21 cellular contexts compared by ENCODE assay signal in genomic region chr11:100942016-100942415, GRCh38.
A peak's percentile ranks its signal among the peaks of the same experiment; 100 is the strongest.
DNase-seq lines count a peak whose midpoint lies in the region; ATAC-seq and TF ChIP-seq lines count a peak whose summit lies in the region.
"Had no signal": no experiment of that assay in that cellular context is flagged by ENCODE, and none has a peak within 500 bp of the region (broad histone marks: within the 10 kb centered on the region; RNA-seq: fewer than 3 reads in every experiment).

No MANE protein-coding gene starts in this region.

- H3K36me3 ChIP-seq in A673 (ENCODE audit: insufficient read depth, low read length, poor library complexity, severe bottlenecking): no peaks in the 10 kb centered on the region
- H3K36me3 ChIP-seq in adrenal gland (replicated peaks in 1 of 2): no peaks in the 10 kb centered on the region
- H3K36me3 ChIP-seq: upper lobe of left lung had no signal

- peak overlapping the region; percentile 1 for H3K27ac ChIP-seq in A673 (ENCODE audit: low read depth, low read length, poor library complexity, severe bottlenecking)
- no peak overlapping the region for H3K27ac ChIP-seq in adrenal gland
- H3K27ac ChIP-seq: upper lobe of left lung had no signal

- H3K4me1 ChIP-seq in A673 (ENCODE audit: insufficient read depth, low read length, poor library complexity, severe bottlenecking) (peaks cover 56% of the 10 kb centered on the region), adrenal gland (replicated peaks in 1 of 2) (peaks cover 0 to 4% of the 10 kb centered on the region in 2 donors)
- H3K4me1 ChIP-seq: upper lobe of left lung had no signal

- no peaks in the 10 kb centered on the region for H3K27me3 ChIP-seq in A673 (replicated peaks; ENCODE audit: insufficient read depth, low read depth, low read length, poor library complexity)
- H3K27me3 ChIP-seq in adrenal gland: no peaks in the 10 kb centered on the region
- H3K27me3 ChIP-seq: upper lobe of left lung had no signal

- DNase-seq in A673 (ENCODE audit: low spot score) (peak; percentile 91), HFFc6 (peak; percentile 5), adrenal gland (peak; percentile 63 to 90 (median 76)), iris pigment epithelial cell (ENCODE audit: low read depth) (peak; percentile 32), SKM-1 (lab: John Stamatoyannopoulos, UW; ENCODE audit: unreplicated experiment) (no peak), posterior vena cava (ENCODE audit: low spot score) (no peak)
- DNase-seq: activated naive CD4-positive, alpha-beta T cell treated with anti-CD3 and anti-CD28 coated beads for 36 hours; effector CD4-positive, alpha-beta T cell; GOT3; KBM-7; NCI-H1436 treated with DMSO at 0.1 percent for 48 hours; NCI-H524 treated with DMSO at 0.1 percent for 48 hours; nucleus accumbens; upper lobe of left lung had no signal

- CTCF ChIA-PET in A673 (lab: Charles Lee): no interaction called here

- intact Hi-C loops in A673 (cut with micrococcal nuclease; ENCODE audit: unreplicated experiment): no loop called here
- intact Hi-C loops in adrenal gland (cut with DNase I): no loop called here
- intact Hi-C loops in posterior vena cava (cut with DNase I): no loop called here

- H3K4me3 ChIP-seq in A673 (ENCODE audit: low read depth, low read length, poor library complexity, severe bottlenecking) (no peak overlapping the region), adrenal gland (no peak overlapping the region)
- H3K4me3 ChIP-seq: smooth muscle cell, upper lobe of left lung had no signal

- ATAC-seq in GM21360 (IDR thresholded peaks at IDR 0.05; ENCODE audit: unreplicated experiment) (no peak), GM19467 (IDR thresholded peaks at IDR 0.05; ENCODE audit: unreplicated experiment) (no peak)
- ATAC-seq: activated CD4-positive, CD25-positive, alpha-beta regulatory T cell treated with anti-CD3 and anti-CD28 coated beads, Interleukin-2, amount 50 U/mL, for 24 hours; Panc1; stimulated activated memory B cell treated with anti-CD40 and anti-IgM and Interleukin-4, amounts not matched to agents 10 μg/mL and 1 μg/mL and 100 μg/mL, for 72 hours had no signal

- H3K4me1 Mint-ChIP-seq in HFFc6 (ENCODE audit: low read depth): peaks cover 5% of the 10 kb centered on the region; the same call in 1 of the 2 replicates
- H3K4me1 Mint-ChIP-seq: stimulated activated memory B cell treated with anti-CD40 and anti-IgM and Interleukin-4, amounts not matched to agents 10 μg/mL and 1 μg/mL and 100 μg/mL, for 72 hours had no signal

- TF ChIP-seq POLR2A in adrenal gland (IDR thresholded peaks at IDR 0.05): no peak

- POLR2A ChIA-PET in A673 (lab: Charles Lee; ENCODE audit: low non-redundant PET): no interaction called here

- no peaks in the 10 kb centered on the region for H3K36me3 Mint-ChIP-seq in HFFc6 (ENCODE audit: low read depth)

- H3K9me3 Mint-ChIP-seq in HFFc6: no peaks in the 10 kb centered on the region
- H3K9me3 Mint-ChIP-seq: activated naive CD4-positive, alpha-beta T cell treated with anti-CD3 and anti-CD28 coated beads for 36 hours; brain; stimulated activated memory B cell treated with anti-CD40 and anti-IgM and Interleukin-4, amounts not matched to agents 10 μg/mL and 1 μg/mL and 100 μg/mL, for 72 hours had no signal

- no peak overlapping the region for H3K4me3 Mint-ChIP-seq in HFFc6
- H3K4me3 Mint-ChIP-seq: activated naive CD4-positive, alpha-beta T cell treated with anti-CD3 and anti-CD28 coated beads for 36 hours; brain; stimulated activated memory B cell treated with anti-CD40 and anti-IgM and Interleukin-4, amounts not matched to agents 10 μg/mL and 1 μg/mL and 100 μg/mL, for 72 hours had no signal

- no peak overlapping the region for H3K27ac Mint-ChIP-seq in HFFc6
- H3K27ac Mint-ChIP-seq: activated naive CD4-positive, alpha-beta T cell treated with anti-CD3 and anti-CD28 coated beads for 36 hours; stimulated activated memory B cell treated with anti-CD40 and anti-IgM and Interleukin-4, amounts not matched to agents 10 μg/mL and 1 μg/mL and 100 μg/mL, for 72 hours had no signal

- H3K27me3 Mint-ChIP-seq in HFFc6 (ENCODE audit: insufficient read depth): no peaks in the 10 kb centered on the region
- H3K27me3 Mint-ChIP-seq: stimulated activated memory B cell treated with anti-CD40 and anti-IgM and Interleukin-4, amounts not matched to agents 10 μg/mL and 1 μg/mL and 100 μg/mL, for 72 hours had no signal

- TF ChIP-seq CTCF in A673 (conservative IDR thresholded peaks at IDR 0.05; ENCODE audit: low read depth, low read length): no peak
- no peak for TF ChIP-seq CTCF in HFFc6 (IDR thresholded peaks at IDR 0.05)
- TF ChIP-seq CTCF in adrenal gland (IDR thresholded peaks at IDR 0.05): no peak

- WGBS in adrenal gland, 4 donors: 18 to 31% (median 23%) methylated on average over 4 of the region's 4 CpGs

- BruUV-seq in A673 (replicated peaks; lab: Mats Ljungman, UMichigan): no TSS peak

- H3K9me3 ChIP-seq in A673 (ENCODE audit: low read depth, low read length, poor library complexity, severe bottlenecking): no peaks in the 10 kb centered on the region
- no peaks in the 10 kb centered on the region for H3K9me3 ChIP-seq in adrenal gland (replicated peaks in 1 of 3)
- H3K9me3 ChIP-seq: upper lobe of left lung had no signal

Comparison
In these comparisons a context has a peak if more than half of its experiments do, and no peak if none do; other contexts are left out.
1. DNase-seq: peak in A673 (single experiment), HFFc6 (single experiment), adrenal gland (7 of 7) and iris pigment epithelial cell (single experiment); none in SKM-1 (single experiment) and posterior vena cava (single experiment).